In genomic region chr11:104051806-104052205, GRCh38 we compare ENCODE assay signal across 27 cellular contexts. TPM values are rescaled to one million over a fixed set of nuclear protein-coding genes. Genes with fewer than 3 reads are reported as not detected.
"Had no signal": no experiment of that assay in that cellular context is flagged by ENCODE, and none has a peak within 500 bp of the region (broad histone marks: within the 10 kb centered on the region; RNA-seq: fewer than 3 reads in every experiment).

No MANE protein-coding gene starts in this region.

- H3K4me2 ChIP-seq: SK-N-SH had no signal

- H3K27me3 ChIP-seq: SJCRH30 had no signal

- H3K4me3 ChIP-seq: SJCRH30 had no signal

- H3K4me1 ChIP-seq: SJCRH30 had no signal

- H3K9ac ChIP-seq: SK-N-SH had no signal

- ATAC-seq: activated naive CD4-positive, alpha-beta T cell treated with anti-CD3 and anti-CD28 coated beads, Interleukin-2, amount 50 U/mL, for 72 hours; activated naive CD8-positive, alpha-beta T cell treated with anti-CD3 and anti-CD28 coated beads, Interleukin-2, amount 50 U/mL, for 24 hours; activated T-cell treated with anti-CD3 and anti-CD28 coated beads, Interleukin-2, amount 50 U/mL, for 4 hours; Panc1 had no signal

- H3K9me3 ChIP-seq: SJCRH30, SK-N-SH had no signal

- DNase-seq: activated CD4-positive, alpha-beta memory T cell treated with anti-CD3 and anti-CD28 coated beads for 36 hours; activated CD4-positive, alpha-beta T cell treated with anti-CD3 and anti-CD28 coated beads, Interleukin-2, amount 10 ng/mL, durations not matched to agents 7 days and 5 days; activated CD8-positive, alpha-beta memory T cell treated with anti-CD3 and anti-CD28 coated beads for 24 hours; activated effector memory CD4-positive, alpha-beta T cell treated with anti-CD3 and anti-CD28 coated beads, Interleukin-2, amount 50 U/mL, for 16 hours; activated naive CD4-positive, alpha-beta T cell treated with Interleukin-2 at 50 U/mL for 16 hours; activated naive CD8-positive, alpha-beta T cell treated with anti-CD3 and anti-CD28 coated beads, Interleukin-2, amount 50 U/mL, for 24 hours; activated T-cell treated with anti-CD3 and anti-CD28 coated beads, Interleukin-2, amount 50 U/mL, for 4 hours; anterior cingulate cortex; caudate nucleus; NCI-H1092; NCI-H1417 treated with DMSO at 0.1 percent for 48 hours; NCI-H1694 treated with DMSO at 0.1 percent for 48 hours; NCI-H2029 treated with DMSO at 0.1 percent for 48 hours; NCI-H510A treated with DMSO at 0.1 percent for 48 hours; NCI-H69; NK-92 treated with Interleukin-12 subunit alpha and Interleukin-12 subunit beta, amount 100 ng/mL, for 24 hours; OCI-M1; Right ventricle myocardium superior; RPMI8226; SJCRH30; SK-N-SH; T-helper 1 cell had no signal

- H3K36me3 ChIP-seq: SJCRH30 had no signal

- H3K27ac ChIP-seq: SJCRH30 had no signal

RNA-seq across cellular contexts. Expression of gene DDI1, which starts 15.4 kb away (rescaled TPM):
- total RNA-seq: activated CD4-positive, alpha-beta memory T cell treated with anti-CD3 and anti-CD28 coated beads for 36 hours; activated CD4-positive, alpha-beta T cell treated with anti-CD3 and anti-CD28 coated beads, Interleukin-2, amount 10 ng/mL, durations not matched to agents 7 days and 5 days; activated naive CD4-positive, alpha-beta T cell treated with anti-CD3 and anti-CD28 coated beads, Interleukin-2, amount 50 U/mL, for 72 hours; activated T-cell treated with anti-CD3 and anti-CD28 coated beads, Interleukin-2, amount 50 U/mL, for 4 hours; cerebellum; Right ventricle myocardium superior; SJCRH30; T-helper 2 cell treated with Interferon-gamma antibody and Interleukin-4, amounts not matched to agents 100 ng/mL and 5 ng/mL, for 36 hours; WTC11 had no signal
- polyA plus RNA-seq: SK-N-SH had no signal
